8 cellular contexts compared by ENCODE assay signal in genomic region chr9:100598641-100599145, GRCh38. TPM values are rescaled to one million over a fixed set of nuclear protein-coding genes. Genes with fewer than 3 reads are reported as not detected.
DNase-seq lines count a peak whose midpoint lies in the region; ATAC-seq and TF ChIP-seq lines count a peak whose summit lies in the region.

No MANE protein-coding gene starts in this region.

- H3K9me3 Mint-ChIP-seq in activated naive CD4-positive, alpha-beta T cell treated with anti-CD3 and anti-CD28 coated beads for 36 hours: no peaks in the 10 kb centered on the region

- H3K27ac ChIP-seq in thoracic aorta: no peak overlapping the region

- peaks cover 15% of the 10 kb centered on the region for H3K4me1 Mint-ChIP-seq in activated naive CD4-positive, alpha-beta T cell treated with anti-CD3 and anti-CD28 coated beads for 36 hours (ENCODE audit: low read depth)

- peak overlapping the region; percentile 58 for H3K27ac Mint-ChIP-seq in activated naive CD4-positive, alpha-beta T cell treated with anti-CD3 and anti-CD28 coated beads for 36 hours

- no peak for TF ChIP-seq CTCF in LNCaP clone FGC (IDR thresholded peaks at IDR 0.05; ENCODE audit: control insufficient read depth, extremely low read depth, insufficient read depth)
- TF ChIP-seq CTCF in omental fat pad (IDR thresholded peaks at IDR 0.05): no peak
- no peak for TF ChIP-seq CTCF in thoracic aorta (IDR thresholded peaks at IDR 0.05)

- DNase-seq in ELR (ENCODE audit: low read depth): peak; percentile 87
- DNase-seq in H4 (ENCODE audit: low spot score): peak; percentile 66
- DNase-seq in LNCaP clone FGC (ENCODE audit: low read depth): peak; percentile 54
- peak; percentile 80 for DNase-seq in SK-MEL-5 (ENCODE audit: low read depth, low spot score)
- DNase-seq in activated naive CD4-positive, alpha-beta T cell treated with anti-CD3 and anti-CD28 coated beads for 36 hours: peak; percentile 83
- DNase-seq in glomerular visceral epithelial cell (ENCODE audit: extremely low spot score): peak; percentile 86
- DNase-seq in omental fat pad (ENCODE audit: low spot score): peak; percentile 40
- DNase-seq in thoracic aorta (ENCODE audit: low spot score): peak; percentile 23

- peak; percentile 81 for ATAC-seq in omental fat pad (ENCODE audit: low FRiP score)
- ATAC-seq in thoracic aorta (ENCODE audit: insufficient number of reproducible peaks, low FRiP score, low read depth): peak; percentile 5

- H3K36me3 Mint-ChIP-seq in activated naive CD4-positive, alpha-beta T cell treated with anti-CD3 and anti-CD28 coated beads for 36 hours (ENCODE audit: low read depth): no peaks in the 10 kb centered on the region

- H3K27me3 Mint-ChIP-seq in activated naive CD4-positive, alpha-beta T cell treated with anti-CD3 and anti-CD28 coated beads for 36 hours (ENCODE audit: low read depth): no peaks in the 10 kb centered on the region

- no peaks in the 10 kb centered on the region for H3K27me3 ChIP-seq in thoracic aorta (replicated peaks; ENCODE audit: insufficient read depth)

- H3K4me1 ChIP-seq in thoracic aorta (ENCODE audit: control insufficient read depth in 1 of 2, low read depth in 2 of 2): peaks cover 0 to 4% of the 10 kb centered on the region in 2 donors

- CTCF ChIA-PET in activated naive CD4-positive, alpha-beta T cell treated with anti-CD3 and anti-CD28 coated beads for 36 hours (lab: Charles Lee): interaction anchor here (0.6 to 4.1 kb wide), 3 partner anchors 11 to 714 kb away, joined by 3 to 42 read pairs (median 4); no protein-coding TSS in a partner anchor

- in situ Hi-C loops in SK-MEL-5 (cut with HindIII; ENCODE audit: low pct_unique_long_range_greater_than_20kb, low sequenced_read_pairs): loop anchor here (25.0 kb wide), 1 partner anchor 536 kb away; no protein-coding TSS in a partner anchor

- no peaks in the 10 kb centered on the region for H3K36me3 ChIP-seq in thoracic aorta

- peak overlapping the region; percentile 72 for H3K4me3 Mint-ChIP-seq in activated naive CD4-positive, alpha-beta T cell treated with anti-CD3 and anti-CD28 coated beads for 36 hours

- H3K4me3 ChIP-seq in LNCaP clone FGC (ENCODE audit: low read depth, low read length) (peak overlapping the region; percentile 49), thoracic aorta (peak overlapping the region; percentile 71)

- no peaks in the 10 kb centered on the region for H3K9me3 ChIP-seq in thoracic aorta

- intact Hi-C loops in activated naive CD4-positive, alpha-beta T cell treated with anti-CD3 and anti-CD28 coated beads for 36 hours (cut with micrococcal nuclease): loop anchor here (1.0 to 10.0 kb wide), 11 partner anchors 124 to 1376 kb away; partner anchors contain the start of genes ALG2, INVS, MRPL50 and NR4A3

RNA-seq across cellular contexts. Expression of gene CAVIN4, which starts 20.8 kb away (rescaled TPM):
- total RNA-seq in H4 (2014; rRNA removed; shearing (Covaris generic)): 0.37 and 0.60 TPM in 2 replicates
- 0.69 and 1.0 TPM in 2 replicates for total RNA-seq in SK-MEL-5 (2014; rRNA removed; shearing (Covaris generic))
- polyA plus RNA-seq in SK-MEL-5 (2015; cell fraction: cytosol; rRNA removed): 0.58 and 0.76 TPM in 2 replicates
- 2.8 and 5.2 TPM in 2 replicates for polyA plus RNA-seq in SK-MEL-5 (2015; cell fraction: nucleus; rRNA removed)
- not detected for total RNA-seq in activated naive CD4-positive, alpha-beta T cell treated with anti-CD3 and anti-CD28 coated beads for 36 hours
- total RNA-seq in omental fat pad (under 1 TPM; 0.24 to 0.74 (median 0.31) TPM), thoracic aorta (under 1 TPM; 0.21 to 0.27 TPM)

Comparison
In these comparisons a context has a peak if more than half of its experiments do, and no peak if none do; other contexts are left out.
1. DNase-seq: peak in every context shown above with its lines; median percentile 87 in ELR; 86 in glomerular visceral epithelial cell; 83 in activated naive CD4-positive, alpha-beta T cell treated with anti-CD3 and anti-CD28 coated beads for 36 hours; 80 in SK-MEL-5; 66 in H4; 54 in LNCaP clone FGC; 40 in omental fat pad; 23 in thoracic aorta.